In genomic region chr4:69984030-69984443, GRCh38 we compare ENCODE assay signal across 9 cellular contexts. TPM values are rescaled to one million over a fixed set of nuclear protein-coding genes. Genes with fewer than 3 reads are reported as not detected.
DNase-seq lines count a peak whose midpoint lies in the region; ATAC-seq, FAIRE-seq and TF ChIP-seq lines count a peak whose summit lies in the region.
"Had no signal": no experiment of that assay in that cellular context is flagged by ENCODE, and none has a peak within 500 bp of the region (broad histone marks: within the 10 kb centered on the region; RNA-seq: fewer than 3 reads in every experiment).

No MANE protein-coding gene starts in this region.

- no peaks in the 10 kb centered on the region for H3K36me3 ChIP-seq in bronchial epithelial cell (ENCODE audit: control insufficient read depth, insufficient read depth, low read length)

- no peaks in the 10 kb centered on the region for H3K27me3 ChIP-seq in bronchial epithelial cell (ENCODE audit: control insufficient read depth, insufficient read depth, low read length)

- no peak overlapping the region for H3K4me3 ChIP-seq in bronchial epithelial cell (ENCODE audit: low read depth, low read length)

- peak; percentile 64 for ATAC-seq in GM19395 (IDR thresholded peaks at IDR 0.05; ENCODE audit: unreplicated experiment)
- peak; percentile 57 for ATAC-seq in omental fat pad (ENCODE audit: low FRiP score)

- FAIRE-seq in bronchial epithelial cell (lab: Jason Lieb, UNC): no peak
- FAIRE-seq in GM12891 (lab: Jason Lieb, UNC): no peak
- FAIRE-seq: keratinocyte had no signal

- TF ChIP-seq CTCF in bronchial epithelial cell (IDR thresholded peaks at IDR 0.05; ENCODE audit: insufficient read depth, low read length, severe bottlenecking): no peak
- TF ChIP-seq CTCF in omental fat pad (IDR thresholded peaks at IDR 0.05): no peak

- DNase-seq in LoVo (ENCODE audit: low spot score) (peak; percentile 22), bronchial epithelial cell (ENCODE audit: low read depth) (peak; percentile 89), omental fat pad (ENCODE audit: low spot score) (no peak), NCI-H1930 (lab: John Stamatoyannopoulos, UW) (no peak), GM12891 (ENCODE audit: insufficient read length, low spot score) (no peak)
- no peak for DNase-seq in NK-92 treated with Interleukin-12 subunit alpha and Interleukin-12 subunit beta, amount 100 ng/mL, for 24 hours (lab: John Stamatoyannopoulos, UW)
- no peak for DNase-seq in stimulated activated CD4-positive, alpha-beta T cell treated with anti-CD3 and anti-CD28 coated beads, Interleukin-2, amount 100 ng/mL, for 48 hours

- TF ChIP-seq POLR2A in GM12891 (IDR thresholded peaks at IDR 0.05; ENCODE audit: low read depth, low read length): no peak

TF ChIP-seq in GM12891, 5 proteins besides CTCF, POLR2A, EP300 and RAD21:
- TF ChIP-seq SPI1 (IDR thresholded peaks at IDR 0.05; ENCODE audit: low read depth, low read length): no peak
- no peak for TF ChIP-seq POU2F2 (IDR thresholded peaks at IDR 0.05; ENCODE audit: low read depth, low read length)

RNA-seq across cellular contexts. Expression of gene STATH, which starts 11.7 kb away (rescaled TPM):
- total RNA-seq in bronchial epithelial cell: not detected in 2 replicates
- total RNA-seq in omental fat pad: not detected
- polyA plus RNA-seq in GM12891 (2012; ENCODE audit: low read depth, missing spikeins): not detected
- polyA plus RNA-seq: keratinocyte had no signal

RNA-seq across cellular contexts. Expression of gene CSN2, which starts 18.5 kb away (rescaled TPM):
- not detected in 2 replicates for total RNA-seq in bronchial epithelial cell
- total RNA-seq in omental fat pad: not detected
- not detected for polyA plus RNA-seq in GM12891 (2012; ENCODE audit: low read depth, missing spikeins)
- polyA plus RNA-seq: keratinocyte had no signal

RNA-seq across cellular contexts. Expression of gene HTN3, which starts 44.2 kb away (rescaled TPM):
- total RNA-seq in bronchial epithelial cell (not detected in 2 replicates), omental fat pad (not detected)
- polyA plus RNA-seq in GM12891 (2012; ENCODE audit: low read depth, missing spikeins): not detected
- polyA plus RNA-seq: keratinocyte had no signal

RNA-seq across cellular contexts. Expression of gene CSN1S1, which starts 53.2 kb away (rescaled TPM):
- total RNA-seq in bronchial epithelial cell (not detected in 2 replicates), omental fat pad (10 to 100 TPM in 1 of 4 donors, 1 to 10 TPM in 2, not detected in 1; 1.6 to 40.6 (median 2.9) TPM)
- not detected for polyA plus RNA-seq in GM12891 (2012; ENCODE audit: low read depth, missing spikeins)
- polyA plus RNA-seq: keratinocyte had no signal

Comparison
In these comparisons a context has a peak if more than half of its experiments do, and no peak if none do; other contexts are left out.
1. DNase-seq: peak in LoVo (single experiment) and bronchial epithelial cell (single experiment); none in omental fat pad (single experiment), NK-92 treated with Interleukin-12 subunit alpha and Interleukin-12 subunit beta, amount 100 ng/mL, for 24 hours (single experiment), NCI-H1930 (0 of 2), stimulated activated CD4-positive, alpha-beta T cell treated with anti-CD3 and anti-CD28 coated beads, Interleukin-2, amount 100 ng/mL, for 48 hours (0 of 2) and GM12891 (single experiment).